ENCODE assay signal across 12 cellular contexts in the genomic region with DNA sequence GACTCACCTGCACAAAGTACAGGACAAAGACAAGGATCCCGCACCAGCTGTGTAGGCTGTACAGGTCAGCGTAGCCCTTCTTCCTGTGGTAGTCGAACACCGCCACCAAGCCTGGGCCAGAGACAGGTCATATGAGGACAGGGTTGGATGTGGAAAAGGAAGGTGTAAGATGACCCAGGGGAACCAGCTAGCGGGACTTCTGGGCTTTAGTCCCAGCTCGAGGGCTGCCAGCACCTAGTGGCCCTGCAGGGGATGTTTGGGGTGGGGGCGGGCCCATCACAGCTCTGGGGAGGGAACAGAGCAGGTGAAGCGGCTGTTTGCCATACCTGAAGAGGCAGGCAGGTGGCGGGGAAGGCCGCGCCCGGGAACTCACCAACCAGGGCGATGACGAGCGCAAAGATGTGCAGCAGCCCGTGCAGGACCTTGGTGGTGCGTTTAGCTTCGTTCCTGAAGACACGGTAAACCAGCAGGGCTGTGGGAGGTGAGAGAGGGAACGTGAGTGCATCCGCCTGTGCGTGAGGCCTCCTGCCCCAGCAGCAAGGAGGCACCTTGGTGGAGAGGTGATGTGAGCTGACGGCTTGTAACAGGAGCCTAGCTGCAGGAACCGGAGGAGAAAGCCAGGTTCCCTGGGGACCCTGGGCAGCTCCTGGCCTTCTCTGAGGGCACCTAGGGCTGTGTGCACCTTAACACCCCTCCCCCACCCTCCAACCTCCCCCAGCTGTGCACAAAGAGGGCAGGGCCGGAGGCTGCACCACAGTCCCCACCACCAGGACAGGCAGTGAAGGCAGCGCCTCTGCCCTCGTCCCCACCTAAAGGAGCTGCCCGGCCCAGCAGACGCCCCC. TPM values are rescaled to one million over a fixed set of nuclear protein-coding genes. Genes with fewer than 3 reads are reported as not detected.
DNase-seq lines count a peak whose midpoint lies in the region; ATAC-seq and TF ChIP-seq lines count a peak whose summit lies in the region.
"Had no signal": no experiment of that assay in that cellular context is flagged by ENCODE, and none has a peak within 500 bp of the region (broad histone marks: within the 10 kb centered on the region; RNA-seq: fewer than 3 reads in every experiment).

No MANE protein-coding gene starts in this region.

- no peaks in the 10 kb centered on the region for H3K9me3 Mint-ChIP-seq in activated naive CD4-positive, alpha-beta T cell treated with anti-CD3 and anti-CD28 coated beads for 36 hours
- H3K9me3 Mint-ChIP-seq in activated T-helper 1 cell treated with anti-CD3 and anti-CD28 coated beads, Interleukin-12 subunit alpha, Interleukin-12 subunit beta, Interleukin-2, Interleukin-4 antibody, amounts not matched to agents 30 ng/mL and 10 ng/mL and 1 ng/mL, durations not matched to agents 14 hours and 24 hours and 36 hours: no peaks in the 10 kb centered on the region
- H3K9me3 Mint-ChIP-seq: CD4-positive, CD25-positive, alpha-beta regulatory T cell; mesothelial cell of epicardium had no signal

- H3K9me2 ChIP-seq in OCI-LY1 (ENCODE audit: low read depth, low read length): no peaks in the 10 kb centered on the region

- CTCF ChIA-PET in activated naive CD4-positive, alpha-beta T cell treated with anti-CD3 and anti-CD28 coated beads for 36 hours (lab: Charles Lee): interaction anchor here (0.7 to 4.4 kb wide), 7 partner anchors 8 to 176 kb away, joined by 4 to 24 read pairs (median 8); no protein-coding TSS in a partner anchor

- TF ChIP-seq POLR2A in upper lobe of left lung (IDR thresholded peaks at IDR 0.05): no peak

- no peak overlapping the region for H3K9ac ChIP-seq in OCI-LY1 (ENCODE audit: low read length)

- no peaks in the 10 kb centered on the region for H3K27me3 Mint-ChIP-seq in activated naive CD4-positive, alpha-beta T cell treated with anti-CD3 and anti-CD28 coated beads for 36 hours (ENCODE audit: low read depth)
- H3K27me3 Mint-ChIP-seq in activated T-helper 1 cell treated with anti-CD3 and anti-CD28 coated beads, Interleukin-12 subunit alpha, Interleukin-12 subunit beta, Interleukin-2, Interleukin-4 antibody, amounts not matched to agents 30 ng/mL and 10 ng/mL and 1 ng/mL, durations not matched to agents 14 hours and 24 hours and 36 hours (ENCODE audit: insufficient read depth): peaks cover 2% of the 10 kb centered on the region
- H3K27me3 Mint-ChIP-seq: activated CD4-positive, alpha-beta T cell treated with anti-CD3 and anti-CD28 coated beads for 36 hours had no signal

- WGBS in upper lobe of left lung, 2 donors: 78 to 82% methylated on average over 22 to 27 of the region's 29 CpGs

- H3K4me1 Mint-ChIP-seq in activated naive CD4-positive, alpha-beta T cell treated with anti-CD3 and anti-CD28 coated beads for 36 hours (ENCODE audit: low read depth): peaks cover 22% of the 10 kb centered on the region
- H3K4me1 Mint-ChIP-seq in activated T-helper 1 cell treated with anti-CD3 and anti-CD28 coated beads, Interleukin-12 subunit alpha, Interleukin-12 subunit beta, Interleukin-2, Interleukin-4 antibody, amounts not matched to agents 30 ng/mL and 10 ng/mL and 1 ng/mL, durations not matched to agents 14 hours and 24 hours and 36 hours (ENCODE audit: low read depth): peaks cover 49% of the 10 kb centered on the region

- no peaks in the 10 kb centered on the region for H3K36me3 ChIP-seq in OCI-LY1 (ENCODE audit: insufficient read depth, low read length)
- H3K36me3 ChIP-seq in upper lobe of left lung: peaks cover 0 to 6% (median 0%) of the 10 kb centered on the region in 4 donors

- H3K27ac ChIP-seq in OCI-LY1 (ENCODE audit: low read depth, low read length, poor library complexity, severe bottlenecking) (no peak overlapping the region), upper lobe of left lung (peak overlapping the region; percentile 59 to 81 (median 78))

- intact Hi-C loops in activated naive CD4-positive, alpha-beta T cell treated with anti-CD3 and anti-CD28 coated beads for 36 hours (cut with micrococcal nuclease): no loop called here
- intact Hi-C loops in activated T-helper 1 cell treated with anti-CD3 and anti-CD28 coated beads, Interleukin-12 subunit alpha, Interleukin-12 subunit beta, Interleukin-2, Interleukin-4 antibody, amounts not matched to agents 30 ng/mL and 10 ng/mL and 1 ng/mL, durations not matched to agents 14 hours and 24 hours and 36 hours (cut with micrococcal nuclease): no loop called here

- H3K9me3 ChIP-seq in OCI-LY1 (ENCODE audit: low read length) (no peaks in the 10 kb centered on the region), upper lobe of left lung (no peaks in the 10 kb centered on the region)

- H3F3A ChIP-seq in OCI-LY1 (ENCODE audit: insufficient read depth, low read length): no peaks in the 10 kb centered on the region

- no peaks in the 10 kb centered on the region for H3K36me3 Mint-ChIP-seq in activated naive CD4-positive, alpha-beta T cell treated with anti-CD3 and anti-CD28 coated beads for 36 hours (ENCODE audit: low read depth)
- H3K36me3 Mint-ChIP-seq in activated T-helper 1 cell treated with anti-CD3 and anti-CD28 coated beads, Interleukin-12 subunit alpha, Interleukin-12 subunit beta, Interleukin-2, Interleukin-4 antibody, amounts not matched to agents 30 ng/mL and 10 ng/mL and 1 ng/mL, durations not matched to agents 14 hours and 24 hours and 36 hours (ENCODE audit: low read depth): peaks cover 5% of the 10 kb centered on the region
- H3K36me3 Mint-ChIP-seq: CD4-positive, CD25-positive, alpha-beta regulatory T cell had no signal

- DNase-seq in activated naive CD4-positive, alpha-beta T cell treated with anti-CD3 and anti-CD28 coated beads for 36 hours: peak; percentile 19
- no peak for DNase-seq in activated naive CD4-positive, alpha-beta T cell (lab: John Stamatoyannopoulos, UW)
- DNase-seq in germinal center (ENCODE audit: low spot score) (peak; percentile 64), upper lobe of left lung (peak; percentile 57 to 85), NCI-H1105 treated with DMSO at 0.1 percent for 48 hours (lab: John Stamatoyannopoulos, UW) (no peak)
- DNase-seq in activated T-helper 1 cell treated with anti-CD3 and anti-CD28 coated beads, Interleukin-12 subunit alpha, Interleukin-12 subunit beta, Interleukin-2, Interleukin-4 antibody, amounts not matched to agents 30 ng/mL and 10 ng/mL and 1 ng/mL, durations not matched to agents 14 hours and 24 hours and 36 hours (ENCODE audit: low spot score): no peak
- DNase-seq: activated CD4-positive, alpha-beta T cell treated with anti-CD3 and anti-CD28 coated beads for 36 hours; CD4-positive, CD25-positive, alpha-beta regulatory T cell; KBM-7 had no signal

- H3K27ac Mint-ChIP-seq in activated naive CD4-positive, alpha-beta T cell treated with anti-CD3 and anti-CD28 coated beads for 36 hours: no peak overlapping the region
- H3K27ac Mint-ChIP-seq in activated T-helper 1 cell treated with anti-CD3 and anti-CD28 coated beads, Interleukin-12 subunit alpha, Interleukin-12 subunit beta, Interleukin-2, Interleukin-4 antibody, amounts not matched to agents 30 ng/mL and 10 ng/mL and 1 ng/mL, durations not matched to agents 14 hours and 24 hours and 36 hours: no peak overlapping the region
- H3K27ac Mint-ChIP-seq: CD4-positive, CD25-positive, alpha-beta regulatory T cell; mesothelial cell of epicardium had no signal

- no peaks in the 10 kb centered on the region for H3K79me2 ChIP-seq in OCI-LY1 (ENCODE audit: insufficient read depth, low read length)

- no peak overlapping the region for H2AFZ ChIP-seq in OCI-LY1 (ENCODE audit: low read length)

- TF ChIP-seq CTCF in OCI-LY1 (IDR thresholded peaks at IDR 0.05; ENCODE audit: low read length) (peak; percentile 42; the same call in 1 of the 2 replicates), upper lobe of left lung (IDR thresholded peaks at IDR 0.05) (peak in 3 of 6 experiments; percentile 21 to 34 (median 28))

- no peaks in the 10 kb centered on the region; the same call in 1 of the 2 replicates for H3K27me3 ChIP-seq in OCI-LY1 (ENCODE audit: insufficient read depth, low read length)
- no peaks in the 10 kb centered on the region for H3K27me3 ChIP-seq in upper lobe of left lung

- no peak overlapping the region for H3K4me3 ChIP-seq in OCI-LY1 (ENCODE audit: low read depth, low read length, poor library complexity, severe bottlenecking)
- no peak overlapping the region for H3K4me3 ChIP-seq in upper lobe of left lung

- ATAC-seq in upper lobe of left lung (ENCODE audit: low FRiP score in 2 of 2): peak in 1 of 2 donors; percentile 2
- ATAC-seq in HG02678 (IDR thresholded peaks at IDR 0.05; ENCODE audit: unreplicated experiment): no peak
- ATAC-seq: activated CD4-positive, alpha-beta T cell treated with anti-CD3 and anti-CD28 coated beads for 36 hours had no signal

- H3K4me3 Mint-ChIP-seq in activated naive CD4-positive, alpha-beta T cell treated with anti-CD3 and anti-CD28 coated beads for 36 hours: no peak overlapping the region
- no peak overlapping the region for H3K4me3 Mint-ChIP-seq in activated T-helper 1 cell treated with anti-CD3 and anti-CD28 coated beads, Interleukin-12 subunit alpha, Interleukin-12 subunit beta, Interleukin-2, Interleukin-4 antibody, amounts not matched to agents 30 ng/mL and 10 ng/mL and 1 ng/mL, durations not matched to agents 14 hours and 24 hours and 36 hours
- H3K4me3 Mint-ChIP-seq: activated CD4-positive, alpha-beta T cell treated with anti-CD3 and anti-CD28 coated beads for 36 hours; CD4-positive, CD25-positive, alpha-beta regulatory T cell; mesothelial cell of epicardium had no signal

- no peaks in the 10 kb centered on the region for H4K20me1 ChIP-seq in OCI-LY1 (ENCODE audit: insufficient read depth, low read length)

- no peak for TF ChIP-seq EP300 in upper lobe of left lung (IDR thresholded peaks at IDR 0.05)

- H3K4me2 ChIP-seq in OCI-LY1 (ENCODE audit: low read length): no peak overlapping the region

- no peaks in the 10 kb centered on the region for H3K4me1 ChIP-seq in OCI-LY1 (ENCODE audit: insufficient read depth, low read length, severe bottlenecking)
- H3K4me1 ChIP-seq in upper lobe of left lung: peaks cover 76 to 99% (median 92%) of the 10 kb centered on the region in 4 donors

RNA-seq across cellular contexts. Expression of a gene that starts 10.2 kb away (rescaled TPM):
- total RNA-seq in activated naive CD4-positive, alpha-beta T cell treated with anti-CD3 and anti-CD28 coated beads for 36 hours: 1 to 10 TPM; 2.3 to 2.6 TPM
- total RNA-seq in upper lobe of left lung: 100 to 1,000 TPM in 1 of 6 donors, 10 to 100 TPM in 5; 53.7 to 124 (median 64.4) TPM
- 1.9 and 2.9 TPM in 2 replicates for total RNA-seq in activated T-helper 1 cell treated with anti-CD3 and anti-CD28 coated beads, Interleukin-12 subunit alpha, Interleukin-12 subunit beta, Interleukin-2, Interleukin-4 antibody, amounts not matched to agents 30 ng/mL and 10 ng/mL and 1 ng/mL, durations not matched to agents 14 hours and 24 hours and 36 hours

RNA-seq across cellular contexts. Expression of a gene that starts 41.0 kb away (rescaled TPM):
- under 1 TPM; 0.12 to 0.50 TPM for total RNA-seq in activated naive CD4-positive, alpha-beta T cell treated with anti-CD3 and anti-CD28 coated beads for 36 hours
- total RNA-seq in upper lobe of left lung: 10 to 100 TPM; 21.1 to 90.6 (median 65.1) TPM
- total RNA-seq in activated T-helper 1 cell treated with anti-CD3 and anti-CD28 coated beads, Interleukin-12 subunit alpha, Interleukin-12 subunit beta, Interleukin-2, Interleukin-4 antibody, amounts not matched to agents 30 ng/mL and 10 ng/mL and 1 ng/mL, durations not matched to agents 14 hours and 24 hours and 36 hours: 0.36 and 0.59 TPM in 2 replicates

Comparison
In these comparisons a context has a peak if more than half of its experiments do, and no peak if none do; other contexts are left out.
1. DNase-seq: peak in activated naive CD4-positive, alpha-beta T cell treated with anti-CD3 and anti-CD28 coated beads for 36 hours (single experiment), germinal center (single experiment) and upper lobe of left lung (2 of 2); none in activated naive CD4-positive, alpha-beta T cell (0 of 4), activated T-helper 1 cell treated with anti-CD3 and anti-CD28 coated beads, Interleukin-12 subunit alpha, Interleukin-12 subunit beta, Interleukin-2, Interleukin-4 antibody, amounts not matched to agents 30 ng/mL and 10 ng/mL and 1 ng/mL, durations not matched to agents 14 hours and 24 hours and 36 hours (single experiment) and NCI-H1105 treated with DMSO at 0.1 percent for 48 hours (single experiment).
2. RNA of a gene that starts 10.2 kb away (total RNA-seq): 53.7 to 124 TPM in upper lobe of left lung; 2.3 to 2.6 TPM in activated naive CD4-positive, alpha-beta T cell treated with anti-CD3 and anti-CD28 coated beads for 36 hours and 1.9 to 2.9 TPM in activated T-helper 1 cell treated with anti-CD3 and anti-CD28 coated beads, Interleukin-12 subunit alpha, Interleukin-12 subunit beta, Interleukin-2, Interleukin-4 antibody, amounts not matched to agents 30 ng/mL and 10 ng/mL and 1 ng/mL, durations not matched to agents 14 hours and 24 hours and 36 hours; every median in the first group is over 10 times any median in the second.
3. RNA of a gene that starts 41.0 kb away (total RNA-seq): 21.1 to 90.6 TPM in upper lobe of left lung; 0.12 to 0.50 TPM in activated naive CD4-positive, alpha-beta T cell treated with anti-CD3 and anti-CD28 coated beads for 36 hours and 0.36 to 0.59 TPM in activated T-helper 1 cell treated with anti-CD3 and anti-CD28 coated beads, Interleukin-12 subunit alpha, Interleukin-12 subunit beta, Interleukin-2, Interleukin-4 antibody, amounts not matched to agents 30 ng/mL and 10 ng/mL and 1 ng/mL, durations not matched to agents 14 hours and 24 hours and 36 hours; every median in the first group is over 10 times any median in the second.